Comparison of ENCODE assay signal across 9 cellular contexts in genomic region chr17:81860756-81861568, GRCh38. TPM values are rescaled to one million over a fixed set of nuclear protein-coding genes. Genes with fewer than 3 reads are reported as not detected.
DNase-seq lines count a peak whose midpoint lies in the region; ATAC-seq, FAIRE-seq and TF ChIP-seq lines count a peak whose summit lies in the region.
"Had no signal": no experiment of that assay in that cellular context is flagged by ENCODE, and none has a peak within 500 bp of the region (broad histone marks: within the 10 kb centered on the region; RNA-seq: fewer than 3 reads in every experiment).

No MANE protein-coding gene starts in this region.

- H3K4me1 ChIP-seq in BE2C: no peaks in the 10 kb centered on the region; the same call in 1 of the 2 replicates

- H3K27me3 Mint-ChIP-seq in activated CD4-positive, alpha-beta T cell treated with anti-CD3 and anti-CD28 coated beads for 36 hours: no peaks in the 10 kb centered on the region

- no peaks in the 10 kb centered on the region for H3K9me3 ChIP-seq in BE2C

- H3K4me3 Mint-ChIP-seq in activated CD4-positive, alpha-beta T cell treated with anti-CD3 and anti-CD28 coated beads for 36 hours: peak overlapping the region; percentile 99

- no peaks in the 10 kb centered on the region for H3K9me3 Mint-ChIP-seq in activated CD4-positive, alpha-beta T cell treated with anti-CD3 and anti-CD28 coated beads for 36 hours (ENCODE audit: low read depth)

- H3K4me3 ChIP-seq in BE2C (ENCODE audit: low read depth, low read length): peak overlapping the region; percentile 98
- peak overlapping the region; percentile 75 for H3K4me3 ChIP-seq in choroid plexus epithelial cell (ENCODE audit: low read depth, low read length)
- H3K4me3 ChIP-seq in kidney epithelial cell (ENCODE audit: low read depth, low read length): peak overlapping the region; percentile 68

- H3K36me3 ChIP-seq in BE2C: peaks cover 37% of the 10 kb centered on the region
- no peaks in the 10 kb centered on the region for H3K36me3 ChIP-seq in kidney epithelial cell (ENCODE audit: control insufficient read depth, insufficient read depth, low read length)

- POLR2A ChIA-PET in activated CD4-positive, alpha-beta T cell treated with anti-CD3 and anti-CD28 coated beads for 36 hours (lab: Charles Lee): interaction anchor here (0.6 to 1.0 kb wide), 3 partner anchors 9 to 31 kb away, joined by 3 to 6 read pairs (median 5); no protein-coding TSS in a partner anchor

- peaks cover 61% of the 10 kb centered on the region for H3K36me3 Mint-ChIP-seq in activated CD4-positive, alpha-beta T cell treated with anti-CD3 and anti-CD28 coated beads for 36 hours (ENCODE audit: low read depth)

- no peak for TF ChIP-seq CTCF in BE2C (IDR thresholded peaks at IDR 0.05; ENCODE audit: low read depth, low read length)
- TF ChIP-seq CTCF in choroid plexus epithelial cell (conservative IDR thresholded peaks at IDR 0.05; ENCODE audit: low read depth, low read length): peak; percentile 27
- TF ChIP-seq CTCF in kidney epithelial cell (IDR thresholded peaks at IDR 0.05; ENCODE audit: insufficient read depth, low read length, poor library complexity, severe bottlenecking): no peak

- peak overlapping the region; percentile 98 for H3K27ac Mint-ChIP-seq in activated CD4-positive, alpha-beta T cell treated with anti-CD3 and anti-CD28 coated beads for 36 hours

- H3K4me1 Mint-ChIP-seq in activated CD4-positive, alpha-beta T cell treated with anti-CD3 and anti-CD28 coated beads for 36 hours: peaks cover 50% of the 10 kb centered on the region

- ATAC-seq in HG03442 (IDR thresholded peaks at IDR 0.05; ENCODE audit: unreplicated experiment): peak; percentile 74
- peak; percentile 91 for ATAC-seq in activated CD4-positive, alpha-beta T cell treated with anti-CD3 and anti-CD28 coated beads for 36 hours

- intact Hi-C loops in activated CD4-positive, alpha-beta T cell treated with anti-CD3 and anti-CD28 coated beads for 36 hours (cut with DNase I, micrococcal nuclease): loop anchor here (1.0 to 2.0 kb wide), 24 partner anchors 9 to 622 kb away; partner anchors contain the start of genes ALYREF (in 2 of the 2), ANAPC11 (in 2 of the 2), CCDC137 (in 2 of the 2) and OXLD1 (in 2 of the 2)

- CTCF ChIA-PET in activated CD4-positive, alpha-beta T cell treated with anti-CD3 and anti-CD28 coated beads for 36 hours (lab: Charles Lee): interaction anchor here (0.7 to 1.6 kb wide), 2 partner anchors 9 to 18 kb away, joined by 6 read pairs; no protein-coding TSS in a partner anchor

- DNase-seq in BE2C (peak; percentile 99), GM19239 (ENCODE audit: insufficient read length, low spot score) (peak; percentile 100), NCI-H510A treated with DMSO at 0.1 percent for 48 hours (lab: John Stamatoyannopoulos, UW) (peak; percentile 99), choroid plexus epithelial cell (ENCODE audit: low read depth) (peak; percentile 100), kidney epithelial cell (ENCODE audit: low read depth) (no peak)
- peak; percentile 99 for DNase-seq in activated CD4-positive, alpha-beta T cell treated with anti-CD3 and anti-CD28 coated beads for 36 hours
- DNase-seq in stimulated activated CD4-positive, alpha-beta T cell treated with anti-CD3 and anti-CD28 coated beads, Interleukin-15, amount 100 ng/mL, for 24 hours: peak; percentile 99

- H3K27me3 ChIP-seq in BE2C (no peaks in the 10 kb centered on the region), kidney epithelial cell (ENCODE audit: control insufficient read depth, insufficient read depth, low read length) (no peaks in the 10 kb centered on the region)

- peak; percentile 97 for FAIRE-seq in GM19239 (lab: Jason Lieb, UNC)

RNA-seq across cellular contexts. Expression of gene P4HB, which starts 0.6 kb away (rescaled TPM):
- polyA plus RNA-seq in BE2C (2012; ENCODE audit: insufficient read depth, insufficient read length, low read depth): 890 TPM
- 100 to 1,000 TPM; 414 to 578 TPM for total RNA-seq in activated CD4-positive, alpha-beta T cell treated with anti-CD3 and anti-CD28 coated beads for 36 hours
- total RNA-seq in kidney epithelial cell: 870 and 1,165 TPM in 2 replicates

RNA-seq across cellular contexts. Expression of gene ARHGDIA, which starts 10.2 kb away (rescaled TPM):
- polyA plus RNA-seq in BE2C (2012; ENCODE audit: insufficient read depth, insufficient read length, low read depth): 2,008 TPM
- 100 to 1,000 TPM; 513 to 661 TPM for total RNA-seq in activated CD4-positive, alpha-beta T cell treated with anti-CD3 and anti-CD28 coated beads for 36 hours
- 243 and 355 TPM in 2 replicates for total RNA-seq in kidney epithelial cell

RNA-seq across cellular contexts. Expression of gene PPP1R27, which starts 26.1 kb away (rescaled TPM):
- polyA plus RNA-seq in BE2C (2012; ENCODE audit: insufficient read depth, insufficient read length, low read depth): not detected
- not detected for total RNA-seq in activated CD4-positive, alpha-beta T cell treated with anti-CD3 and anti-CD28 coated beads for 36 hours
- total RNA-seq in kidney epithelial cell: 0.38 TPM in 1 of 2 replicates, not detected in the other
- total RNA-seq: subcutaneous adipose tissue had no signal

RNA-seq across cellular contexts. Expression of gene MCRIP1, which starts 27.9 kb away (rescaled TPM):
- polyA plus RNA-seq in BE2C (2012; ENCODE audit: insufficient read depth, insufficient read length, low read depth): 410 TPM
- total RNA-seq in activated CD4-positive, alpha-beta T cell treated with anti-CD3 and anti-CD28 coated beads for 36 hours: 10 to 100 TPM; 45.8 to 50.4 TPM
- 131 and 137 TPM in 2 replicates for total RNA-seq in kidney epithelial cell

RNA-seq across cellular contexts. Expression of gene ALYREF, which starts 30.4 kb away (rescaled TPM):
- polyA plus RNA-seq in BE2C (2012; ENCODE audit: insufficient read depth, insufficient read length, low read depth): 427 TPM
- total RNA-seq in activated CD4-positive, alpha-beta T cell treated with anti-CD3 and anti-CD28 coated beads for 36 hours: 100 to 1,000 TPM; 197 to 230 TPM
- total RNA-seq in kidney epithelial cell: 143 and 151 TPM in 2 replicates
